8 cellular contexts compared by ENCODE assay signal in the genomic region with DNA sequence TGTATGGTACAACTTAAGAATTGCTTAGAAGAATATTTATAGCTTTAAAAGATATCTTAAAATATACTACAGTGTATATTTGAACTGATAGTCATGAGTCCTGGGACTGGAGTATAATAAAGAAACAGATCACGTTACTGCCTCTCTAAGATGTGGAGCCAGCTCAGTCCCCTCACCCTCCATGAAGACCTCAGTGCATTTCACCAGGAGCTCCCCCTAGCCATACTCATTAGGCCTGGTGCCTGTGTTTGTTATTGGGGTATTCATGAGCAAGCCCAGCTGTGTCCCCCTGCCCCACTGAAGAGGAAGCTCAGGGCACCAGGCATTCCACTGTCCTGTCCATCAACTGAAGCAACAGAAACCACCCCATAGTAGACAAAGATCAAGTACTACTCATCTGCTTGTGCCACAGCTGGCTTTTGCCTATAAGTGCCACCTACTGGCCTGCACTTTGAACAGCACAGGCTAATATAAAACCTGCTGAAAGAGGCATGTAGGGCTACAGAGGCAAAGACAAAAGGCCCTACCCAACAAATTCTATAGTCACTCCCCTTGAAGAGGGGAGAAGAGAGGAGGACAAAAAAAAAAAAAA.
DNase-seq lines count a peak whose midpoint lies in the region; ATAC-seq and TF ChIP-seq lines count a peak whose summit lies in the region.

No MANE protein-coding gene starts in this region.

- H3K9me3 Mint-ChIP-seq in WTC11, result no peaks in the 10 kb centered on the region

- POLR2A ChIA-PET in WTC11 (lab: Charles Lee), result no interaction called here

- no peaks in the 10 kb centered on the region for H3K27me3 ChIP-seq in lung (ENCODE audit: control insufficient read depth, insufficient read depth)
- H3K27me3 ChIP-seq in prostate gland (replicated peaks; ENCODE audit: insufficient read depth), result no peaks in the 10 kb centered on the region

- H3K36me3 ChIP-seq in lung (ENCODE audit: control insufficient read depth in 2 of 2, insufficient read depth in 2 of 2, low read length in 2 of 2) (no peaks in the 10 kb centered on the region), prostate gland (no peaks in the 10 kb centered on the region)

- DNase-seq in AML-193 (lab: John Stamatoyannopoulos, UW) (peak; percentile 26 to 33), HuH-7 (ENCODE audit: low spot score) (peak; percentile 19), WTC11 (ENCODE audit: low spot score) (peak; percentile 43), lung (ENCODE audit: low spot score) (no peak), prostate gland (ENCODE audit: low spot score) (no peak)
- DNase-seq in activated effector memory CD4-positive, alpha-beta T cell treated with anti-CD3 and anti-CD28 coated beads, Interleukin-2, amount 50 U/mL, for 16 hours, result no peak

- no peak overlapping the region for H3K27ac ChIP-seq in lung (ENCODE audit: low read depth in 1 of 2, low read length in 1 of 2)
- no peak overlapping the region for H3K27ac ChIP-seq in prostate gland

- 76 to 84% methylated on average over 1 of the region's 1 CpG for WGBS in lung, 2 donors
- 79% methylated on average over 1 of the region's 1 CpG for WGBS in prostate gland

- no peak overlapping the region for H3K4me3 Mint-ChIP-seq in WTC11

- H3K4me3 ChIP-seq in lung, result no peak overlapping the region
- H3K4me3 ChIP-seq in prostate gland, result no peak overlapping the region

- intact Hi-C loops in prostate gland (cut with DNase I), result no loop called here

- no peaks in the 10 kb centered on the region for H3K36me3 Mint-ChIP-seq in WTC11

- no peaks in the 10 kb centered on the region for H3K9me3 ChIP-seq in lung (ENCODE audit: control insufficient read depth in 2 of 2, insufficient read depth in 1 of 2, low read length in 1 of 2)
- H3K9me3 ChIP-seq in prostate gland, result no peaks in the 10 kb centered on the region

- no peak overlapping the region for H3K27ac Mint-ChIP-seq in WTC11

- peaks cover 13% of the 10 kb centered on the region for H3K4me1 Mint-ChIP-seq in WTC11

- TF ChIP-seq CTCF in WTC11 (IDR thresholded peaks at IDR 0.05), result peak; percentile 26; the same call in 1 of the 2 replicates
- TF ChIP-seq CTCF in lung (IDR thresholded peaks at IDR 0.05; ENCODE audit: control extremely low read depth, extremely low read depth), result no peak
- no peak for TF ChIP-seq CTCF in prostate gland (IDR thresholded peaks at IDR 0.05)

- H3K4me1 ChIP-seq in lung (ENCODE audit: control insufficient read depth in 2 of 2, insufficient read depth in 2 of 2, low read length in 2 of 2), result no peaks in the 10 kb centered on the region
- no peaks in the 10 kb centered on the region for H3K4me1 ChIP-seq in prostate gland (replicated peaks)

- CTCF ChIA-PET in WTC11 (lab: Charles Lee), result interaction anchor here (0.5 to 1.1 kb wide), 11 partner anchors 8 to 830 kb away, joined by 3 to 14 read pairs (median 3); no protein-coding TSS in a partner anchor

- peak; percentile 79 for ATAC-seq in GM18870 (IDR thresholded peaks at IDR 0.05; ENCODE audit: unreplicated experiment)
- peak; percentile 99 for ATAC-seq in WTC11
- peak; percentile 47 for ATAC-seq in lung (ENCODE audit: insufficient read depth, low FRiP score)
- no peak for ATAC-seq in GM19452 (IDR thresholded peaks at IDR 0.05; ENCODE audit: unreplicated experiment)

- H3K27me3 Mint-ChIP-seq in WTC11 (ENCODE audit: low read depth), result no peaks in the 10 kb centered on the region

- no peak for TF ChIP-seq POLR2A in prostate gland (IDR thresholded peaks at IDR 0.05)

TF ChIP-seq in WTC11, 78 proteins besides CTCF, POLR2A, EP300 and RAD21:
- TF ChIP-seq ESRRA (CRISPR knock-in tag; IDR thresholded peaks at IDR 0.05; ENCODE audit: borderline replicate concordance) (no peak), ZNF423 (CRISPR knock-in tag; IDR thresholded peaks at IDR 0.05) (no peak), HMGA2 (CRISPR knock-in tag; IDR thresholded peaks at IDR 0.05) (no peak), NFYB (CRISPR knock-in tag; conservative IDR thresholded peaks at IDR 0.05; ENCODE audit: low read depth) (no peak), EMX1 (CRISPR knock-in tag; IDR thresholded peaks at IDR 0.05) (no peak)
- TF ChIP-seq, protein P1, sequence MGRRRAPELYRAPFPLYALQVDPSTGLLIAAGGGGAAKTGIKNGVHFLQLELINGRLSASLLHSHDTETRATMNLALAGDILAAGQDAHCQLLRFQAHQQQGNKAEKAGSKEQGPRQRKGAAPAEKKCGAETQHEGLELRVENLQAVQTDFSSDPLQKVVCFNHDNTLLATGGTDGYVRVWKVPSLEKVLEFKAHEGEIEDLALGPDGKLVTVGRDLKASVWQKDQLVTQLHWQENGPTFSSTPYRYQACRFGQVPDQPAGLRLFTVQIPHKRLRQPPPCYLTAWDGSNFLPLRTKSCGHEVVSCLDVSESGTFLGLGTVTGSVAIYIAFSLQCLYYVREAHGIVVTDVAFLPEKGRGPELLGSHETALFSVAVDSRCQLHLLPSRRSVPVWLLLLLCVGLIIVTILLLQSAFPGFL (CRISPR knock-in tag; IDR thresholded peaks at IDR 0.05; ENCODE audit: borderline replicate concordance), result no peak
- TF ChIP-seq, protein P2, sequence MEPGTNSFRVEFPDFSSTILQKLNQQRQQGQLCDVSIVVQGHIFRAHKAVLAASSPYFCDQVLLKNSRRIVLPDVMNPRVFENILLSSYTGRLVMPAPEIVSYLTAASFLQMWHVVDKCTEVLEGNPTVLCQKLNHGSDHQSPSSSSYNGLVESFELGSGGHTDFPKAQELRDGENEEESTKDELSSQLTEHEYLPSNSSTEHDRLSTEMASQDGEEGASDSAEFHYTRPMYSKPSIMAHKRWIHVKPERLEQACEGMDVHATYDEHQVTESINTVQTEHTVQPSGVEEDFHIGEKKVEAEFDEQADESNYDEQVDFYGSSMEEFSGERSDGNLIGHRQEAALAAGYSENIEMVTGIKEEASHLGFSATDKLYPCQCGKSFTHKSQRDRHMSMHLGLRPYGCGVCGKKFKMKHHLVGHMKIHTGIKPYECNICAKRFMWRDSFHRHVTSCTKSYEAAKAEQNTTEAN (CRISPR knock-in tag; IDR thresholded peaks at IDR 0.05), result no peak
- TF ChIP-seq, protein P3, sequence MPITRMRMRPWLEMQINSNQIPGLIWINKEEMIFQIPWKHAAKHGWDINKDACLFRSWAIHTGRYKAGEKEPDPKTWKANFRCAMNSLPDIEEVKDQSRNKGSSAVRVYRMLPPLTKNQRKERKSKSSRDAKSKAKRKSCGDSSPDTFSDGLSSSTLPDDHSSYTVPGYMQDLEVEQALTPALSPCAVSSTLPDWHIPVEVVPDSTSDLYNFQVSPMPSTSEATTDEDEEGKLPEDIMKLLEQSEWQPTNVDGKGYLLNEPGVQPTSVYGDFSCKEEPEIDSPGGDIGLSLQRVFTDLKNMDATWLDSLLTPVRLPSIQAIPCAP (CRISPR knock-in tag; IDR thresholded peaks at IDR 0.05), result no peak
- TF ChIP-seq, protein P4, sequence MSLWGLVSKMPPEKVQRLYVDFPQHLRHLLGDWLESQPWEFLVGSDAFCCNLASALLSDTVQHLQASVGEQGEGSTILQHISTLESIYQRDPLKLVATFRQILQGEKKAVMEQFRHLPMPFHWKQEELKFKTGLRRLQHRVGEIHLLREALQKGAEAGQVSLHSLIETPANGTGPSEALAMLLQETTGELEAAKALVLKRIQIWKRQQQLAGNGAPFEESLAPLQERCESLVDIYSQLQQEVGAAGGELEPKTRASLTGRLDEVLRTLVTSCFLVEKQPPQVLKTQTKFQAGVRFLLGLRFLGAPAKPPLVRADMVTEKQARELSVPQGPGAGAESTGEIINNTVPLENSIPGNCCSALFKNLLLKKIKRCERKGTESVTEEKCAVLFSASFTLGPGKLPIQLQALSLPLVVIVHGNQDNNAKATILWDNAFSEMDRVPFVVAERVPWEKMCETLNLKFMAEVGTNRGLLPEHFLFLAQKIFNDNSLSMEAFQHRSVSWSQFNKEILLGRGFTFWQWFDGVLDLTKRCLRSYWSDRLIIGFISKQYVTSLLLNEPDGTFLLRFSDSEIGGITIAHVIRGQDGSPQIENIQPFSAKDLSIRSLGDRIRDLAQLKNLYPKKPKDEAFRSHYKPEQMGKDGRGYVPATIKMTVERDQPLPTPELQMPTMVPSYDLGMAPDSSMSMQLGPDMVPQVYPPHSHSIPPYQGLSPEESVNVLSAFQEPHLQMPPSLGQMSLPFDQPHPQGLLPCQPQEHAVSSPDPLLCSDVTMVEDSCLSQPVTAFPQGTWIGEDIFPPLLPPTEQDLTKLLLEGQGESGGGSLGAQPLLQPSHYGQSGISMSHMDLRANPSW (CRISPR knock-in tag; conservative IDR thresholded peaks at IDR 0.05; ENCODE audit: low read depth), result no peak

Comparison
In these comparisons a context has a peak if more than half of its experiments do, and no peak if none do; other contexts are left out.
1. DNase-seq: peak in AML-193 (2 of 2), HuH-7 (single experiment) and WTC11 (single experiment); none in lung (single experiment), prostate gland (single experiment) and activated effector memory CD4-positive, alpha-beta T cell treated with anti-CD3 and anti-CD28 coated beads, Interleukin-2, amount 50 U/mL, for 16 hours (single experiment).